8 cellular contexts compared by ENCODE assay signal in genomic region chr19:46076951-46077814, GRCh38. TPM values are rescaled to one million over a fixed set of nuclear protein-coding genes. Genes with fewer than 3 reads are reported as not detected.
DNase-seq lines count a peak whose midpoint lies in the region; ATAC-seq and TF ChIP-seq lines count a peak whose summit lies in the region.

No MANE protein-coding gene starts in this region.

- peak overlapping the region; percentile 26; the same call in 1 of the 2 replicates for H3K4me3 ChIP-seq in AG04449 (ENCODE audit: low read depth, low read length)
- no peak overlapping the region for H3K4me3 ChIP-seq in epithelial cell of esophagus (ENCODE audit: low read length)
- peak overlapping the region; percentile 33 for H3K4me3 ChIP-seq in mesodermal cell (ENCODE audit: extremely low read depth, insufficient read depth, low read length, poor library complexity, severe bottlenecking)
- H3K4me3 ChIP-seq in thyroid gland (replicated peaks in 1 of 3) = no peak overlapping the region

- no peaks in the 10 kb centered on the region for H3K9me3 ChIP-seq in mesodermal cell (ENCODE audit: control insufficient read depth, low read length)
- no peaks in the 10 kb centered on the region for H3K9me3 ChIP-seq in thyroid gland

- H3K36me3 ChIP-seq in mesodermal cell (ENCODE audit: control insufficient read depth, insufficient read depth, low read length) (no peaks in the 10 kb centered on the region), thyroid gland (no peaks in the 10 kb centered on the region)

- H3K4me1 ChIP-seq in mesodermal cell (ENCODE audit: control insufficient read depth, insufficient read depth, low read length, poor library complexity, severe bottlenecking) (peaks cover 9% of the 10 kb centered on the region), thyroid gland (peaks cover 5 to 6% of the 10 kb centered on the region in 2 donors)

- peak; percentile 9 for DNase-seq in AG04449 (ENCODE audit: low read depth, low spot score)
- DNase-seq in GM19240 (ENCODE audit: insufficient read length, low spot score) = peak; percentile 6
- peak; percentile 75 for DNase-seq in NCI-H2107 treated with DMSO at 0.1 percent for 48 hours (lab: John Stamatoyannopoulos, UW; ENCODE audit: unreplicated experiment)
- DNase-seq in UCSD-AML1 (lab: John Stamatoyannopoulos, UW; ENCODE audit: unreplicated experiment) = peak; percentile 60
- peak; percentile 77 for DNase-seq in epithelial cell of esophagus (ENCODE audit: low read depth)
- DNase-seq in thyroid gland = peak; percentile 18 to 27

- TF ChIP-seq CTCF in AG04449 (IDR thresholded peaks at IDR 0.05; ENCODE audit: insufficient read depth, low read length, missing control alignments) (peak; percentile 91), epithelial cell of esophagus (IDR thresholded peaks at IDR 0.05; ENCODE audit: insufficient read depth, low read depth, low read length, missing control alignments) (peak; percentile 97), thyroid gland (IDR thresholded peaks at IDR 0.05) (peak in 5 of 6 experiments; percentile 10 to 58 (median 44))

- CTCF ChIA-PET in AG04449 (lab: Yijun Ruan, JAX) = interaction anchor here (0.6 to 10.3 kb wide), 32 partner anchors 11 to 461 kb away, joined by 3 to 523 read pairs (median 4); partner anchors contain the start of genes IGFL4 and PGLYRP1

- POLR2A ChIA-PET in AG04449 (lab: Yijun Ruan, JAX) = interaction anchor here (0.7 to 1.6 kb wide), 2 partner anchors 41 to 49 kb away, joined by 3 read pairs; no protein-coding TSS in a partner anchor

- no peak for TF ChIP-seq POLR2A in thyroid gland (IDR thresholded peaks at IDR 0.05)

- H3K27me3 ChIP-seq in thyroid gland = peaks cover 18% of the 10 kb centered on the region

- WGBS in mesodermal cell (ENCODE audit: insufficient coverage in 2 of 2), 2 experiments = 3% methylated on average over 37 to 45 of the region's 50 CpGs
- 5 to 6% methylated on average over 37 to 39 of the region's 50 CpGs for WGBS in thyroid gland, 2 donors

- intact Hi-C loops in thyroid gland (cut with DNase I) = no loop called here

- ATAC-seq in HG02938 (IDR thresholded peaks at IDR 0.05; ENCODE audit: unreplicated experiment) = no peak

- no peak overlapping the region for H3K27ac ChIP-seq in mesodermal cell (ENCODE audit: low read depth, low read length, severe bottlenecking)
- no peak overlapping the region for H3K27ac ChIP-seq in thyroid gland

RNA-seq across cellular contexts. Expression of gene IGFL4, which starts 36.4 kb away (rescaled TPM):
- polyA plus RNA-seq in mesodermal cell (2013, experiment 1 of 2) = not detected
- polyA plus RNA-seq in mesodermal cell (2013, experiment 2 of 2) = not detected
- total RNA-seq in thyroid gland = not detected

RNA-seq across cellular contexts. Expression of gene IGFL3, which starts 47.3 kb away (rescaled TPM):
- 1.00 TPM for polyA plus RNA-seq in mesodermal cell (2013, experiment 1 of 2)
- polyA plus RNA-seq in mesodermal cell (2013, experiment 2 of 2) = not detected
- not detected for total RNA-seq in thyroid gland

RNA-seq across cellular contexts. Expression of gene PGLYRP1, which starts 54.3 kb away (rescaled TPM):
- polyA plus RNA-seq in mesodermal cell (2013, experiment 1 of 2) = not detected
- not detected for polyA plus RNA-seq in mesodermal cell (2013, experiment 2 of 2)
- 1 to 10 TPM in 1 of 4 donors, not detected in 3; 2.0 TPM for total RNA-seq in thyroid gland

Comparison
In these comparisons a context has a peak if more than half of its experiments do, and no peak if none do; other contexts are left out.
1. DNase-seq: peak in every context shown above with its lines; median percentile 77 in epithelial cell of esophagus; 75 in NCI-H2107 treated with DMSO at 0.1 percent for 48 hours; 60 in UCSD-AML1; 22 in thyroid gland; 9 in AG04449; 6 in GM19240.
2. H3K4me3 ChIP-seq: peak in AG04449 (single experiment) and mesodermal cell (single experiment); none in epithelial cell of esophagus (single experiment) and thyroid gland (0 of 3).
3. CTCF ChIP-seq: peak in every context shown above with its lines; median percentile 97 in epithelial cell of esophagus; 91 in AG04449; 44 in thyroid gland.